In genomic region chr20:63282946-63283345, GRCh38 we compare ENCODE assay signal across 20 cellular contexts. TPM values are rescaled to one million over a fixed set of nuclear protein-coding genes. Genes with fewer than 3 reads are reported as not detected.
A peak's percentile ranks its signal among the peaks of the same experiment; 100 is the strongest.
DNase-seq lines count a peak whose midpoint lies in the region; ATAC-seq, FAIRE-seq and TF ChIP-seq lines count a peak whose summit lies in the region.
"Had no signal": no experiment of that assay in that cellular context is flagged by ENCODE, and none has a peak within 500 bp of the region (broad histone marks: within the 10 kb centered on the region; RNA-seq: fewer than 3 reads in every experiment).

No MANE protein-coding gene starts in this region.

- H3K9ac ChIP-seq in HepG2 (ENCODE audit: insufficient read depth, low read depth, low read length) (no peak overlapping the region), astrocyte (ENCODE audit: low read length) (no peak overlapping the region)

- TF ChIP-seq CTCF in HepG2 (CRISPR knock-in tag; IDR thresholded peaks at IDR 0.05) = no peak
- TF ChIP-seq CTCF in right lobe of liver (IDR thresholded peaks at IDR 0.05) = no peak
- no peak for TF ChIP-seq CTCF in astrocyte (IDR thresholded peaks at IDR 0.05; ENCODE audit: insufficient read depth, low read depth, low read length)
- no peak for TF ChIP-seq CTCF in coronary artery (IDR thresholded peaks at IDR 0.05)

- no peak overlapping the region for H2AFZ ChIP-seq in HepG2 (ENCODE audit: low read length)
- no peak overlapping the region for H2AFZ ChIP-seq in astrocyte (ENCODE audit: low read depth, low read length)
- H2AFZ ChIP-seq: GM23338 had no signal

- H3K79me2 ChIP-seq in HepG2 (ENCODE audit: insufficient read depth, low read length) (no peaks in the 10 kb centered on the region), astrocyte (ENCODE audit: insufficient read depth, low read length) (peaks cover 54% of the 10 kb centered on the region)

- 100% methylated on average over 9 of the region's 17 CpGs for WGBS in HepG2 (ENCODE audit: low lambda C conversion rate)
- WGBS in right lobe of liver (ENCODE audit: insufficient coverage, low coverage, low lambda C conversion rate, missing lambda C conversion rate) = 100% methylated on average over 1 of the region's 17 CpGs

- 0 out of 4 replicates have a peak, but pooled peaks of 1 of the 2 experiments have one; percentile 4 for TF ChIP-seq POLR2A in HepG2 (IDR thresholded peaks at IDR 0.05; ENCODE audit: insufficient read depth in 1 of 2, low read depth in 2 of 2, low read length in 2 of 2)
- no peak for TF ChIP-seq POLR2A in right lobe of liver (IDR thresholded peaks at IDR 0.05)

- H3K4me1 ChIP-seq in HepG2 (ENCODE audit: insufficient read depth, low read length) (no peaks in the 10 kb centered on the region), right lobe of liver (no peaks in the 10 kb centered on the region), astrocyte (ENCODE audit: insufficient read depth, low read length) (no peaks in the 10 kb centered on the region)

- H3K4me2 ChIP-seq in HepG2 (ENCODE audit: low read depth, low read length) (no peak overlapping the region), astrocyte (ENCODE audit: low read length) (no peak overlapping the region)
- H3K4me2 ChIP-seq: GM23338 had no signal

- no peak for ATAC-seq in HepG2
- ATAC-seq in right lobe of liver = no peak
- ATAC-seq: GM23338 had no signal

- peaks cover 15% of the 10 kb centered on the region for H3K36me3 Mint-ChIP-seq in astrocyte (ENCODE audit: low read depth, unreplicated experiment)
- H3K36me3 Mint-ChIP-seq: IgD-negative memory B cell had no signal

- intact Hi-C loops in HepG2 (cut with micrococcal nuclease; ENCODE audit: unreplicated experiment) (no loop called here), right lobe of liver (cut with DNase I) (no loop called here)

- H3K27me3 ChIP-seq in HepG2 (ENCODE audit: control insufficient read depth in 1 of 2, insufficient read depth in 2 of 2, low read length in 2 of 2) (no peaks in the 10 kb centered on the region), right lobe of liver (no peaks in the 10 kb centered on the region), astrocyte (ENCODE audit: insufficient read depth, low read length) (no peaks in the 10 kb centered on the region)

- H3K4me3 ChIP-seq in HepG2 (replicated peaks in 1 of 3; ENCODE audit: insufficient read depth in 1 of 3, low read depth in 2 of 3, low read length in 3 of 3) = no peak overlapping the region
- no peak overlapping the region for H3K4me3 ChIP-seq in right lobe of liver
- no peak overlapping the region for H3K4me3 ChIP-seq in astrocyte (ENCODE audit: insufficient read depth, low read depth, low read length)
- no peak overlapping the region for H3K4me3 ChIP-seq in coronary artery
- H3K4me3 ChIP-seq: GM23338 had no signal

- no peaks in the 10 kb centered on the region for H3K9me3 Mint-ChIP-seq in astrocyte (ENCODE audit: unreplicated experiment)
- H3K9me3 Mint-ChIP-seq: CD4-positive, alpha-beta memory T cell; GM23338; IgD-negative memory B cell had no signal

- H3K27ac ChIP-seq in HepG2 (ENCODE audit: extremely low read length, insufficient read depth, low read length) = no peak overlapping the region
- H3K27ac ChIP-seq in right lobe of liver = no peak overlapping the region
- H3K27ac ChIP-seq in KOPT-K1 (ENCODE audit: low read depth, low read length, poor library complexity, severe bottlenecking) = peak overlapping the region; percentile 97
- no peak overlapping the region for H3K27ac ChIP-seq in astrocyte (ENCODE audit: low read depth, low read length)
- no peak overlapping the region for H3K27ac ChIP-seq in coronary artery
- H3K27ac ChIP-seq: C4-2B, HL-60 had no signal

- H3K27ac Mint-ChIP-seq in astrocyte (ENCODE audit: unreplicated experiment) = peak overlapping the region; percentile 34
- H3K27ac Mint-ChIP-seq: GM23338, IgD-negative memory B cell had no signal

- TF ChIP-seq EP300 in HepG2 (IDR thresholded peaks at IDR 0.05; ENCODE audit: low read depth in 2 of 2, low read length in 2 of 2) (no peak), HepG2 (CRISPR knock-in tag; IDR thresholded peaks at IDR 0.05; ENCODE audit: borderline replicate concordance) (no peak)

- DNase-seq in HepG2 (ENCODE audit: low spot score) (no peak), right lobe of liver (no peak), astrocyte (ENCODE audit: low read depth) (no peak), urothelium cell line (ENCODE audit: low spot score) (no peak), coronary artery (ENCODE audit: low spot score) (no peak), amygdala (lab: John Stamatoyannopoulos, UW) (no peak)
- no peak for DNase-seq in stimulated activated CD4-positive, alpha-beta T cell treated with anti-CD3 and anti-CD28 coated beads, Interleukin-15, amount 100 ng/mL, for 24 hours
- DNase-seq: 8988T, ACHN, COR-L47, DMS153, H7 had no signal

- no peak for TF ChIP-seq RAD21 in HepG2 (CRISPR knock-in tag; IDR thresholded peaks at IDR 0.05)

- H3K36me3 ChIP-seq in HepG2 (replicated peaks in 1 of 2; ENCODE audit: control insufficient read depth in 1 of 2, insufficient read depth in 2 of 2, low read length in 2 of 2) = peaks cover 46 to 76% of the 10 kb centered on the region in 2 experiments
- peaks cover 0 to 25% (median 10%) of the 10 kb centered on the region in 4 donors for H3K36me3 ChIP-seq in right lobe of liver
- H3K36me3 ChIP-seq in KOPT-K1 (ENCODE audit: insufficient read depth, low read length) = peaks cover 77% of the 10 kb centered on the region
- H3K36me3 ChIP-seq in astrocyte (ENCODE audit: insufficient read depth, low read length) = peaks cover 27% of the 10 kb centered on the region

- no peaks in the 10 kb centered on the region for H3K9me3 ChIP-seq in HepG2 (ENCODE audit: low read length)
- no peaks in the 10 kb centered on the region for H3K9me3 ChIP-seq in right lobe of liver
- H3K9me3 ChIP-seq in KOPT-K1 (ENCODE audit: insufficient read depth, low read length, poor library complexity, severe bottlenecking) = no peaks in the 10 kb centered on the region
- no peaks in the 10 kb centered on the region for H3K9me3 ChIP-seq in astrocyte (ENCODE audit: insufficient read depth, low read depth, low read length)

- in situ Hi-C loops in HepG2 (cut with HindIII; ENCODE audit: extremely low pct_ligation_motif_present, low pct_unique_long_range_greater_than_20kb) = no loop called here

- POLR2A ChIA-PET in HepG2 (lab: Yijun Ruan, JAX) = interaction anchor here (1.5 kb wide), 1 partner anchor 10 kb away, joined by 4 read pairs; the partner anchor contains the start of gene ARFGAP1

- CTCF ChIA-PET in HepG2 (lab: Yijun Ruan, JAX; ENCODE audit: low intra/inter-chr PET ratio, low total read pairs) = no interaction called here

- H3K4me1 Mint-ChIP-seq in astrocyte (ENCODE audit: low read depth, unreplicated experiment) = no peaks in the 10 kb centered on the region
- H3K4me1 Mint-ChIP-seq: GM23338, IgD-negative memory B cell had no signal

- BruUV-seq in HepG2 (replicated peaks; lab: Mats Ljungman, UMichigan) = no TSS peak

- no peak overlapping the region for H3K4me3 Mint-ChIP-seq in astrocyte (ENCODE audit: unreplicated experiment)
- H3K4me3 Mint-ChIP-seq: GM23338 had no signal

- H3K27me3 Mint-ChIP-seq in astrocyte (ENCODE audit: low read depth, unreplicated experiment) = no peaks in the 10 kb centered on the region
- H3K27me3 Mint-ChIP-seq: CD4-positive, alpha-beta memory T cell; IgD-negative memory B cell had no signal

- FAIRE-seq in HepG2 (lab: Jason Lieb, UNC) (no peak), astrocyte (lab: Jason Lieb, UNC) (no peak), urothelium cell line (lab: Jason Lieb, UNC) (peak; percentile 66)
- FAIRE-seq: D721Med, GM18507 had no signal

- no peaks in the 10 kb centered on the region; the same call in 1 of the 2 replicates for H4K20me1 ChIP-seq in HepG2 (ENCODE audit: insufficient read depth, low read length)
- H4K20me1 ChIP-seq in astrocyte (ENCODE audit: insufficient read depth, low read length) = peaks cover 97% of the 10 kb centered on the region

RNA-seq across cellular contexts. Expression of gene COL20A1, which starts 10.0 kb away (rescaled TPM):
- total RNA-seq in HepG2 (2016; rRNA removed; fragmentation: Illumina TruSeq; extraction: Trizol) (not detected in 2 replicates), right lobe of liver (not detected), astrocyte (3.1 and 5.0 TPM in 2 replicates)
- not detected in 2 replicates for total RNA-seq in HepG2 (2016; cell fraction: cytosol; rRNA removed; fragmentation: Illumina TruSeq; extraction: Trizol; ENCODE audit: low read depth)
- total RNA-seq in HepG2 (2016; cell fraction: insoluble cytoplasmic fraction; rRNA removed; fragmentation: Illumina TruSeq; extraction: Trizol) = not detected in 2 replicates
- not detected in 2 replicates for total RNA-seq in HepG2 (2016; cell fraction: membrane; rRNA removed; fragmentation: Illumina TruSeq; extraction: Trizol)
- total RNA-seq in HepG2 (2016; cell fraction: nucleus; rRNA removed; fragmentation: Illumina TruSeq; extraction: Trizol) = not detected in 2 replicates
- 0.03 TPM in 1 of 2 replicates, not detected in the other for polyA plus RNA-seq in HepG2 (2011; rRNA removed)
- polyA plus RNA-seq in HepG2 (2011; cell fraction: cytosol; rRNA removed) = 0.03 TPM in 1 of 2 replicates, not detected in the other
- polyA plus RNA-seq in HepG2 (2011; cell fraction: nucleus; rRNA removed) = 0.09 and 0.14 TPM in 2 replicates
- not detected in 2 replicates for polyA plus RNA-seq in HepG2 (2012)
- polyA plus RNA-seq in HepG2 (2016; cell fraction: cytosol; fragmentation: Illumina TruSeq; extraction: Trizol; ENCODE audit: low read depth) = not detected in 2 replicates
- polyA plus RNA-seq in HepG2 (2016; cell fraction: insoluble cytoplasmic fraction; fragmentation: Illumina TruSeq; extraction: Trizol; ENCODE audit: low read depth) = not detected in 2 replicates
- polyA plus RNA-seq in HepG2 (2016; cell fraction: membrane; fragmentation: Illumina TruSeq; extraction: Trizol; ENCODE audit: low read depth) = not detected in 2 replicates
- polyA plus RNA-seq in HepG2 (2016; cell fraction: nucleus; fragmentation: Illumina TruSeq; extraction: Trizol; ENCODE audit: insufficient read depth, low read depth) = not detected in 2 replicates
- polyA minus RNA-seq in HepG2 (2011; rRNA and poly(A)+ RNA removed; ENCODE audit: low replicate concordance) = not detected in 2 replicates
- polyA minus RNA-seq in HepG2 (2011; cell fraction: cytosol; rRNA and poly(A)+ RNA removed) = not detected in 2 replicates
- polyA minus RNA-seq in HepG2 (2011; cell fraction: nucleus; rRNA and poly(A)+ RNA removed) = under 0.01 and 0.12 TPM in 2 replicates
- polyA plus RNA-seq: CD4-positive, alpha-beta memory T cell; IgD-negative memory B cell had no signal

RNA-seq across cellular contexts. Expression of gene ARFGAP1, which starts 10.3 kb away (rescaled TPM):
- total RNA-seq in HepG2 (2016; rRNA removed; fragmentation: Illumina TruSeq; extraction: Trizol) = 51.4 and 132 TPM in 2 replicates
- total RNA-seq in HepG2 (2016; cell fraction: cytosol; rRNA removed; fragmentation: Illumina TruSeq; extraction: Trizol; ENCODE audit: low read depth) = 32.3 and 33.5 TPM in 2 replicates
- 44.4 and 147 TPM in 2 replicates for total RNA-seq in HepG2 (2016; cell fraction: insoluble cytoplasmic fraction; rRNA removed; fragmentation: Illumina TruSeq; extraction: Trizol)
- 36.6 and 38.2 TPM in 2 replicates for total RNA-seq in HepG2 (2016; cell fraction: membrane; rRNA removed; fragmentation: Illumina TruSeq; extraction: Trizol)
- 173 and 206 TPM in 2 replicates for total RNA-seq in HepG2 (2016; cell fraction: nucleus; rRNA removed; fragmentation: Illumina TruSeq; extraction: Trizol)
- polyA plus RNA-seq in HepG2 (2011; rRNA removed) = 132 and 173 TPM in 2 replicates
- polyA plus RNA-seq in HepG2 (2011; cell fraction: cytosol; rRNA removed) = 40.1 and 86.0 TPM in 2 replicates
- polyA plus RNA-seq in HepG2 (2011; cell fraction: nucleus; rRNA removed) = 1,804 and 3,077 TPM in 2 replicates
- polyA plus RNA-seq in HepG2 (2012) = 112 and 149 TPM in 2 replicates
- polyA plus RNA-seq in HepG2 (2016; cell fraction: cytosol; fragmentation: Illumina TruSeq; extraction: Trizol; ENCODE audit: low read depth) = 5.1 and 5.7 TPM in 2 replicates
- polyA plus RNA-seq in HepG2 (2016; cell fraction: insoluble cytoplasmic fraction; fragmentation: Illumina TruSeq; extraction: Trizol; ENCODE audit: low read depth) = 47.2 and 54.2 TPM in 2 replicates
- 13.3 and 16.2 TPM in 2 replicates for polyA plus RNA-seq in HepG2 (2016; cell fraction: membrane; fragmentation: Illumina TruSeq; extraction: Trizol; ENCODE audit: low read depth)
- 572 and 622 TPM in 2 replicates for polyA plus RNA-seq in HepG2 (2016; cell fraction: nucleus; fragmentation: Illumina TruSeq; extraction: Trizol; ENCODE audit: insufficient read depth, low read depth)
- 69.2 and 278 TPM in 2 replicates for polyA minus RNA-seq in HepG2 (2011; rRNA and poly(A)+ RNA removed; ENCODE audit: low replicate concordance)
- 47.8 and 61.7 TPM in 2 replicates for polyA minus RNA-seq in HepG2 (2011; cell fraction: cytosol; rRNA and poly(A)+ RNA removed)
- polyA minus RNA-seq in HepG2 (2011; cell fraction: nucleus; rRNA and poly(A)+ RNA removed) = 203 and 232 TPM in 2 replicates
- total RNA-seq in right lobe of liver = 10 to 100 TPM; 17.4 to 42.8 (median 29.5) TPM
- 220 and 225 TPM in 2 replicates for total RNA-seq in astrocyte

RNA-seq across cellular contexts. Expression of gene NKAIN4, which starts 28.7 kb away (rescaled TPM):
- total RNA-seq in HepG2 (2016; rRNA removed; fragmentation: Illumina TruSeq; extraction: Trizol) (not detected in 2 replicates), right lobe of liver (not detected), astrocyte (146 and 162 TPM in 2 replicates)
- total RNA-seq in HepG2 (2016; cell fraction: cytosol; rRNA removed; fragmentation: Illumina TruSeq; extraction: Trizol; ENCODE audit: low read depth) = not detected in 2 replicates
- total RNA-seq in HepG2 (2016; cell fraction: insoluble cytoplasmic fraction; rRNA removed; fragmentation: Illumina TruSeq; extraction: Trizol) = not detected in 2 replicates
- total RNA-seq in HepG2 (2016; cell fraction: membrane; rRNA removed; fragmentation: Illumina TruSeq; extraction: Trizol) = not detected in 2 replicates
- total RNA-seq in HepG2 (2016; cell fraction: nucleus; rRNA removed; fragmentation: Illumina TruSeq; extraction: Trizol) = not detected in 2 replicates
- polyA plus RNA-seq in HepG2 (2011; rRNA removed) = not detected in 2 replicates
- not detected in 2 replicates for polyA plus RNA-seq in HepG2 (2011; cell fraction: cytosol; rRNA removed)
- polyA plus RNA-seq in HepG2 (2011; cell fraction: nucleus; rRNA removed) = not detected in 2 replicates
- polyA plus RNA-seq in HepG2 (2012) = 0.27 TPM in 1 of 2 replicates, not detected in the other
- polyA plus RNA-seq in HepG2 (2016; cell fraction: cytosol; fragmentation: Illumina TruSeq; extraction: Trizol; ENCODE audit: low read depth) = not detected in 2 replicates
- polyA plus RNA-seq in HepG2 (2016; cell fraction: insoluble cytoplasmic fraction; fragmentation: Illumina TruSeq; extraction: Trizol; ENCODE audit: low read depth) = not detected in 2 replicates
- polyA plus RNA-seq in HepG2 (2016; cell fraction: membrane; fragmentation: Illumina TruSeq; extraction: Trizol; ENCODE audit: low read depth) = not detected in 2 replicates
- not detected in 2 replicates for polyA plus RNA-seq in HepG2 (2016; cell fraction: nucleus; fragmentation: Illumina TruSeq; extraction: Trizol; ENCODE audit: insufficient read depth, low read depth)
- polyA minus RNA-seq in HepG2 (2011; rRNA and poly(A)+ RNA removed; ENCODE audit: low replicate concordance) = not detected in 2 replicates
- polyA minus RNA-seq in HepG2 (2011; cell fraction: cytosol; rRNA and poly(A)+ RNA removed) = not detected in 2 replicates
- not detected in 2 replicates for polyA minus RNA-seq in HepG2 (2011; cell fraction: nucleus; rRNA and poly(A)+ RNA removed)
- total RNA-seq: CD4-positive, alpha-beta memory T cell had no signal
- polyA plus RNA-seq: CD4-positive, alpha-beta memory T cell; IgD-negative memory B cell had no signal

RNA-seq across cellular contexts. Expression of gene BIRC7, which starts 47.2 kb away (rescaled TPM):
- total RNA-seq in HepG2 (2016; rRNA removed; fragmentation: Illumina TruSeq; extraction: Trizol) = 0.20 and 0.27 TPM in 2 replicates
- not detected in 2 replicates for total RNA-seq in HepG2 (2016; cell fraction: cytosol; rRNA removed; fragmentation: Illumina TruSeq; extraction: Trizol; ENCODE audit: low read depth)
- 0.33 and 0.45 TPM in 2 replicates for total RNA-seq in HepG2 (2016; cell fraction: insoluble cytoplasmic fraction; rRNA removed; fragmentation: Illumina TruSeq; extraction: Trizol)
- total RNA-seq in HepG2 (2016; cell fraction: membrane; rRNA removed; fragmentation: Illumina TruSeq; extraction: Trizol) = 0.12 and 0.17 TPM in 2 replicates
- 0.28 and 0.53 TPM in 2 replicates for total RNA-seq in HepG2 (2016; cell fraction: nucleus; rRNA removed; fragmentation: Illumina TruSeq; extraction: Trizol)
- polyA plus RNA-seq in HepG2 (2011; rRNA removed) = 5.1 and 8.6 TPM in 2 replicates
- 4.3 and 7.9 TPM in 2 replicates for polyA plus RNA-seq in HepG2 (2011; cell fraction: cytosol; rRNA removed)
- polyA plus RNA-seq in HepG2 (2011; cell fraction: nucleus; rRNA removed) = 81.1 and 86.7 TPM in 2 replicates
- 2.6 and 6.6 TPM in 2 replicates for polyA plus RNA-seq in HepG2 (2012)
- polyA plus RNA-seq in HepG2 (2016; cell fraction: cytosol; fragmentation: Illumina TruSeq; extraction: Trizol; ENCODE audit: low read depth) = 0.14 TPM in 1 of 2 replicates, not detected in the other
- polyA plus RNA-seq in HepG2 (2016; cell fraction: insoluble cytoplasmic fraction; fragmentation: Illumina TruSeq; extraction: Trizol; ENCODE audit: low read depth) = 0.37 TPM in 1 of 2 replicates, not detected in the other
- 0.29 TPM in 1 of 2 replicates, not detected in the other for polyA plus RNA-seq in HepG2 (2016; cell fraction: membrane; fragmentation: Illumina TruSeq; extraction: Trizol; ENCODE audit: low read depth)
- polyA plus RNA-seq in HepG2 (2016; cell fraction: nucleus; fragmentation: Illumina TruSeq; extraction: Trizol; ENCODE audit: insufficient read depth, low read depth) = 0.62 and 0.85 TPM in 2 replicates
- polyA minus RNA-seq in HepG2 (2011; rRNA and poly(A)+ RNA removed; ENCODE audit: low replicate concordance) = 0.37 and 4.3 TPM in 2 replicates
- polyA minus RNA-seq in HepG2 (2011; cell fraction: cytosol; rRNA and poly(A)+ RNA removed) = 2.0 and 2.2 TPM in 2 replicates
- 6.4 and 9.9 TPM in 2 replicates for polyA minus RNA-seq in HepG2 (2011; cell fraction: nucleus; rRNA and poly(A)+ RNA removed)
- total RNA-seq in right lobe of liver = not detected
- 2.9 and 3.3 TPM in 2 replicates for total RNA-seq in astrocyte
- total RNA-seq: CD4-positive, alpha-beta memory T cell; H7 had no signal
- polyA plus RNA-seq: CD4-positive, alpha-beta memory T cell; IgD-negative memory B cell had no signal

Comparison
In these comparisons a context has a peak if more than half of its experiments do, and no peak if none do; other contexts are left out.
1. RNA of gene NKAIN4, which starts 28.7 kb away (total RNA-seq): 146 to 162 TPM in astrocyte; not detected in HepG2 and not detected in right lobe of liver; every median in the first group is over 100 times any median in the second.